14 cellular contexts compared by ENCODE assay signal in genomic region chr14:22535916-22536315, GRCh38. TPM values are rescaled to one million over a fixed set of nuclear protein-coding genes. Genes with fewer than 3 reads are reported as not detected.
DNase-seq lines count a peak whose midpoint lies in the region; ATAC-seq, FAIRE-seq and TF ChIP-seq lines count a peak whose summit lies in the region.
"Had no signal": no experiment of that assay in that cellular context is flagged by ENCODE, and none has a peak within 500 bp of the region (broad histone marks: within the 10 kb centered on the region; RNA-seq: fewer than 3 reads in every experiment).

No MANE protein-coding gene starts in this region.

- intact Hi-C loops in CD8-positive, alpha-beta T cell (cut with DNase I, micrococcal nuclease) = loop anchor here in 1 of 2 experiments (1.0 to 5.0 kb wide), 3 partner anchors 13 to 34 kb away; no protein-coding TSS in a partner anchor
- intact Hi-C loops in activated B cell treated with CpG ODN at 0.5 μM for 24 hours (cut with micrococcal nuclease) (loop anchor here (1.0 to 2.0 kb wide), 2 partner anchors 15 to 28 kb away; no protein-coding TSS in a partner anchor), endothelial cell of umbilical vein (cut with micrococcal nuclease) (loop anchor here (5.0 kb wide), 1 partner anchor 104 kb away; no protein-coding TSS in a partner anchor)

- no peaks in the 10 kb centered on the region for H3K9me3 ChIP-seq in CD4-positive, CD25-positive, alpha-beta regulatory T cell (ENCODE audit: control insufficient read depth in 2 of 2, low read length in 2 of 2)
- H3K9me3 ChIP-seq in CD8-positive, alpha-beta T cell (ENCODE audit: low read length) = no peaks in the 10 kb centered on the region
- H3K9me3 ChIP-seq in endothelial cell of umbilical vein (replicated peaks; ENCODE audit: control insufficient read depth, insufficient read depth, low read length) = no peaks in the 10 kb centered on the region

- TF ChIP-seq CTCF in CD8-positive, alpha-beta T cell (IDR thresholded peaks at IDR 0.05) = no peak
- TF ChIP-seq CTCF in activated B cell treated with CpG ODN at 0.5 μM for 24 hours (IDR thresholded peaks at IDR 0.05) (no peak), endothelial cell of umbilical vein (IDR thresholded peaks at IDR 0.05; ENCODE audit: extremely low read depth in 1 of 2, insufficient read depth in 1 of 2, low read depth in 1 of 2, low read length in 2 of 2) (no peak)

- H2AFZ ChIP-seq in endothelial cell of umbilical vein (ENCODE audit: low read depth, low read length) = no peak overlapping the region

- H3K27ac Mint-ChIP-seq in CD4-positive, CD25-positive, alpha-beta regulatory T cell = peak overlapping the region in 2 of 3 donors; percentile 55 to 100
- peak overlapping the region; percentile 72 for H3K27ac Mint-ChIP-seq in CD8-positive, alpha-beta T cell
- peak overlapping the region; percentile 24 for H3K27ac Mint-ChIP-seq in activated B cell treated with CpG ODN at 0.5 μM for 24 hours

- peaks cover 86% of the 10 kb centered on the region for H3K36me3 ChIP-seq in CD4-positive, CD25-positive, alpha-beta regulatory T cell (ENCODE audit: control insufficient read depth, insufficient read depth, low read length)
- H3K36me3 ChIP-seq in CD8-positive, alpha-beta T cell (ENCODE audit: insufficient read depth, low read length) = peaks cover 79% of the 10 kb centered on the region
- no peaks in the 10 kb centered on the region for H3K36me3 ChIP-seq in endothelial cell of umbilical vein (ENCODE audit: control insufficient read depth in 2 of 2, extremely low read depth in 1 of 2, insufficient read depth in 2 of 2, low read length in 2 of 2)
- H3K36me3 ChIP-seq: cardiac muscle cell had no signal

- BruUV-seq in endothelial cell of umbilical vein (replicated peaks; lab: Mats Ljungman, UMichigan) = no TSS peak

- H3K79me2 ChIP-seq in endothelial cell of umbilical vein (ENCODE audit: control insufficient read depth, insufficient read depth, low read length) = no peaks in the 10 kb centered on the region

- POLR2A ChIA-PET in CD8-positive, alpha-beta T cell (lab: Charles Lee) = interaction anchor here (2.4 to 12.3 kb wide), 5 partner anchors 7 to 17 kb away, joined by 7 to 348 read pairs (median 155); no protein-coding TSS in a partner anchor
- POLR2A ChIA-PET in activated B cell treated with CpG ODN at 0.5 μM for 24 hours (lab: Charles Lee) (interaction anchor here (1.9 to 5.9 kb wide), 3 partner anchors 15 to 46 kb away, joined by 9 to 52 read pairs (median 40); no protein-coding TSS in a partner anchor), endothelial cell of umbilical vein (lab: Charles Lee) (no interaction called here)

- H4K20me1 ChIP-seq in endothelial cell of umbilical vein (replicated peaks; ENCODE audit: control insufficient read depth, extremely low read depth, insufficient read depth, low read length) = no peaks in the 10 kb centered on the region

- CTCF ChIA-PET in CD8-positive, alpha-beta T cell (lab: Charles Lee) = interaction anchor here (1.3 to 12.3 kb wide), 7 partner anchors 10 to 539 kb away, joined by 3 to 225 read pairs (median 48); no protein-coding TSS in a partner anchor
- CTCF ChIA-PET in activated B cell treated with CpG ODN at 0.5 μM for 24 hours (lab: Charles Lee) = interaction anchor here (0.6 to 2.4 kb wide), 4 partner anchors 13 to 242 kb away, joined by 3 to 8 read pairs (median 4); no protein-coding TSS in a partner anchor
- CTCF ChIA-PET in endothelial cell of umbilical vein (lab: Charles Lee) = interaction anchor here (0.6 to 2.2 kb wide), 4 partner anchors 10 to 65 kb away, joined by 3 to 14 read pairs (median 4); no protein-coding TSS in a partner anchor

- TF ChIP-seq POLR2A in endothelial cell of umbilical vein (IDR thresholded peaks at IDR 0.05; ENCODE audit: low read depth, low read length) = no peak

- peak overlapping the region; percentile 90 for H3K4me3 ChIP-seq in CD4-positive, CD25-positive, alpha-beta regulatory T cell (ENCODE audit: low read depth, low read length)
- no peak overlapping the region for H3K4me3 ChIP-seq in CD8-positive, alpha-beta T cell (ENCODE audit: low read depth, low read length)
- no peak overlapping the region for H3K4me3 ChIP-seq in endothelial cell of umbilical vein (replicated peaks in 1 of 3; ENCODE audit: insufficient read depth in 1 of 3, low read depth in 1 of 3, low read length in 3 of 3)
- H3K4me3 ChIP-seq: cardiac muscle cell had no signal

- FAIRE-seq in endothelial cell of umbilical vein (lab: Jason Lieb, UNC) (no peak), urothelium cell line (lab: Jason Lieb, UNC) (no peak)

- H3K9me1 ChIP-seq in endothelial cell of umbilical vein (replicated peaks; ENCODE audit: control insufficient read depth, extremely low read depth, insufficient read depth, low read length) = no peaks in the 10 kb centered on the region

- no peaks in the 10 kb centered on the region for H3K9me3 Mint-ChIP-seq in CD4-positive, CD25-positive, alpha-beta regulatory T cell
- no peaks in the 10 kb centered on the region for H3K9me3 Mint-ChIP-seq in CD8-positive, alpha-beta T cell
- H3K9me3 Mint-ChIP-seq in activated B cell treated with CpG ODN at 0.5 μM for 24 hours = no peaks in the 10 kb centered on the region

- peak overlapping the region; percentile 99 for H3K27ac ChIP-seq in CD4-positive, CD25-positive, alpha-beta regulatory T cell (ENCODE audit: insufficient read depth, low read length, poor library complexity, severe bottlenecking)
- H3K27ac ChIP-seq in CD8-positive, alpha-beta T cell (ENCODE audit: low read depth, low read length) = no peak overlapping the region
- H3K27ac ChIP-seq in endothelial cell of umbilical vein (ENCODE audit: insufficient read depth, low read depth, low read length) = peak overlapping the region; percentile 57
- H3K27ac ChIP-seq: cardiac muscle cell had no signal

- H3K4me2 ChIP-seq in endothelial cell of umbilical vein (ENCODE audit: insufficient read depth, low read length) = peak overlapping the region; percentile 19

- peaks cover 50 to 96% (median 86%) of the 10 kb centered on the region in 4 donors for H3K4me1 Mint-ChIP-seq in CD4-positive, CD25-positive, alpha-beta regulatory T cell
- H3K4me1 Mint-ChIP-seq in CD8-positive, alpha-beta T cell (ENCODE audit: low read depth) = peaks cover 96% of the 10 kb centered on the region
- peaks cover 93% of the 10 kb centered on the region for H3K4me1 Mint-ChIP-seq in activated B cell treated with CpG ODN at 0.5 μM for 24 hours

- H3K4me3 Mint-ChIP-seq in CD4-positive, CD25-positive, alpha-beta regulatory T cell = peak overlapping the region; percentile 82 to 97 (median 88)
- no peak overlapping the region for H3K4me3 Mint-ChIP-seq in CD8-positive, alpha-beta T cell
- H3K4me3 Mint-ChIP-seq in activated B cell treated with CpG ODN at 0.5 μM for 24 hours = no peak overlapping the region

- ATAC-seq in CD4-positive, CD25-positive, alpha-beta regulatory T cell (ENCODE audit: low read depth in 2 of 2) = no peak
- no peak for ATAC-seq in CD8-positive, alpha-beta T cell
- ATAC-seq in activated B cell treated with CpG ODN at 0.5 μM for 24 hours (ENCODE audit: low read depth) = no peak
- ATAC-seq in GM21526 (IDR thresholded peaks at IDR 0.05; ENCODE audit: low FRiP score, unreplicated experiment) = no peak

- dilution Hi-C loops in endothelial cell of umbilical vein (cut with MboI; ENCODE audit: extremely low pct_ligation_motif_present, low sequenced_read_pairs) = no loop called here

- DNase-seq in CD4-positive, CD25-positive, alpha-beta regulatory T cell = peak in 1 of 3 donors; percentile 70
- DNase-seq in CD8-positive, alpha-beta T cell = no peak
- DNase-seq in activated B cell treated with CpG ODN at 0.5 μM for 24 hours = no peak
- no peak for DNase-seq in endothelial cell of umbilical vein (ENCODE audit: low read depth, low spot score)
- DNase-seq in urothelium cell line (ENCODE audit: low spot score) = no peak
- no peak for DNase-seq in A172 (ENCODE audit: low spot score)
- DNase-seq: activated CD4-positive, alpha-beta T cell treated with anti-CD3 and anti-CD28 coated beads, Interleukin-2, amount 50 U/mL, for 4 hours; effector CD4-positive, alpha-beta T cell; NCI-H2227 treated with DMSO at 0.1 percent for 48 hours; NK-92 treated with Interleukin-12 subunit alpha and Interleukin-12 subunit beta, amount 100 ng/mL, for 24 hours; nucleus accumbens; Right ventricle myocardium superior had no signal

- peaks cover 100% of the 10 kb centered on the region for H3K4me1 ChIP-seq in CD4-positive, CD25-positive, alpha-beta regulatory T cell (ENCODE audit: control insufficient read depth, insufficient read depth, low read length, poor library complexity, severe bottlenecking)
- H3K4me1 ChIP-seq in CD8-positive, alpha-beta T cell (ENCODE audit: insufficient read depth, low read length) = peaks cover 98% of the 10 kb centered on the region
- H3K4me1 ChIP-seq in endothelial cell of umbilical vein (ENCODE audit: control insufficient read depth, extremely low read depth, insufficient read depth, low read length) = peaks cover 38% of the 10 kb centered on the region

- peaks cover 91% of the 10 kb centered on the region for H3K36me3 Mint-ChIP-seq in CD4-positive, CD25-positive, alpha-beta regulatory T cell
- H3K36me3 Mint-ChIP-seq in CD8-positive, alpha-beta T cell = peaks cover 96% of the 10 kb centered on the region
- H3K36me3 Mint-ChIP-seq in activated B cell treated with CpG ODN at 0.5 μM for 24 hours (ENCODE audit: low read depth) = peaks cover 8% of the 10 kb centered on the region

- no peaks in the 10 kb centered on the region for H3K27me3 ChIP-seq in CD4-positive, CD25-positive, alpha-beta regulatory T cell (ENCODE audit: control insufficient read depth, insufficient read depth, low read length)
- H3K27me3 ChIP-seq in CD8-positive, alpha-beta T cell (ENCODE audit: insufficient read depth, low read length) = no peaks in the 10 kb centered on the region
- no peaks in the 10 kb centered on the region for H3K27me3 ChIP-seq in endothelial cell of umbilical vein (ENCODE audit: control insufficient read depth in 2 of 2, insufficient read depth in 2 of 2, low read length in 2 of 2)
- H3K27me3 ChIP-seq: cardiac muscle cell had no signal

- no peak overlapping the region for H3K9ac ChIP-seq in endothelial cell of umbilical vein (replicated peaks; ENCODE audit: extremely low read depth, insufficient read depth, low read length)

- H3K27me3 Mint-ChIP-seq in CD4-positive, CD25-positive, alpha-beta regulatory T cell = no peaks in the 10 kb centered on the region
- no peaks in the 10 kb centered on the region for H3K27me3 Mint-ChIP-seq in CD8-positive, alpha-beta T cell (ENCODE audit: low read depth)
- H3K27me3 Mint-ChIP-seq in activated B cell treated with CpG ODN at 0.5 μM for 24 hours = no peaks in the 10 kb centered on the region

RNA-seq across cellular contexts. Expression of gene DAD1, which starts 53.1 kb away (rescaled TPM):
- total RNA-seq in CD4-positive, CD25-positive, alpha-beta regulatory T cell = 81.8 TPM
- 100 to 1,000 TPM; 630 to 720 (median 697) TPM for polyA plus RNA-seq in CD4-positive, CD25-positive, alpha-beta regulatory T cell
- 10 to 100 TPM; 27.2 to 35.6 TPM for total RNA-seq in CD8-positive, alpha-beta T cell
- 123 and 139 TPM in 2 replicates for total RNA-seq in activated B cell treated with CpG ODN at 0.5 μM for 24 hours
- total RNA-seq in endothelial cell of umbilical vein = 299 and 304 TPM in 2 replicates
- 1,220 and 1,227 TPM in 2 replicates for polyA plus RNA-seq in endothelial cell of umbilical vein
- 702 and 733 TPM in 2 replicates for polyA plus RNA-seq in endothelial cell of umbilical vein (2011; cell fraction: cytosol; rRNA removed)
- polyA plus RNA-seq in endothelial cell of umbilical vein (2011; cell fraction: nucleus; rRNA removed) = 214 and 235 TPM in 2 replicates
- polyA plus RNA-seq in endothelial cell of umbilical vein (2012) = 355 and 418 TPM in 2 replicates
- polyA minus RNA-seq in endothelial cell of umbilical vein = 446 and 484 TPM in 2 replicates
- polyA minus RNA-seq in endothelial cell of umbilical vein (2011; cell fraction: cytosol; rRNA and poly(A)+ RNA removed) = 77.6 TPM
- 62.2 and 65.6 TPM in 2 replicates for polyA minus RNA-seq in endothelial cell of umbilical vein (2011; cell fraction: nucleus; rRNA and poly(A)+ RNA removed)
- 157 and 227 TPM in 2 replicates for total RNA-seq in A172 (2014; rRNA removed; shearing (Covaris generic))

Comparison
In these comparisons a context has a peak if more than half of its experiments do, and no peak if none do; other contexts are left out.
1. H3K27ac Mint-ChIP-seq: peak in every context shown above with its lines; median percentile 78 in CD4-positive, CD25-positive, alpha-beta regulatory T cell; 72 in CD8-positive, alpha-beta T cell; 24 in activated B cell treated with CpG ODN at 0.5 μM for 24 hours.
2. H3K4me3 Mint-ChIP-seq: peak in CD4-positive, CD25-positive, alpha-beta regulatory T cell (4 of 4); none in CD8-positive, alpha-beta T cell (single experiment) and activated B cell treated with CpG ODN at 0.5 μM for 24 hours (single experiment).